14 cellular contexts compared by ENCODE assay signal in genomic region chr12:53255993-53256392, GRCh38. TPM values are rescaled to one million over a fixed set of nuclear protein-coding genes. Genes with fewer than 3 reads are reported as not detected.
DNase-seq lines count a peak whose midpoint lies in the region; ATAC-seq and TF ChIP-seq lines count a peak whose summit lies in the region.
"Had no signal": no experiment of that assay in that cellular context is flagged by ENCODE, and none has a peak within 500 bp of the region (broad histone marks: within the 10 kb centered on the region; RNA-seq: fewer than 3 reads in every experiment).

No MANE protein-coding gene starts in this region.

- H3K36me3 ChIP-seq in transverse colon, result peaks cover 0 to 9% (median 0%) of the 10 kb centered on the region in 4 donors

- H3K27ac ChIP-seq in transverse colon, result no peak overlapping the region
- H3K27ac ChIP-seq: C4-2B, WERI-Rb-1 had no signal

- POLR2A ChIA-PET in activated naive CD8-positive, alpha-beta T cell treated with anti-CD3 and anti-CD28 coated beads, Interleukin-2, amount 10 ng/mL, durations not matched to agents 7 days and 5 days (lab: Charles Lee), result interaction anchor here (1.1 to 1.5 kb wide), 2 partner anchors 12 to 56 kb away, joined by 4 to 6 read pairs; no protein-coding TSS in a partner anchor

- in situ Hi-C loops in GM13976 (cut with MboI; ENCODE audit: low sequenced_read_pairs, unreplicated experiment), result no loop called here
- in situ Hi-C loops in transverse colon (cut with MboI; ENCODE audit: low pct_ligation_motif_present in 1 of 4, low pct_unique_long_range_greater_than_20kb in 1 of 4, low sequenced_read_pairs in 3 of 4), result no loop called here

- peaks cover 12 to 23% of the 10 kb centered on the region in 2 donors for H3K36me3 Mint-ChIP-seq in CD14-positive monocyte
- H3K36me3 Mint-ChIP-seq in activated naive CD8-positive, alpha-beta T cell treated with anti-CD3 and anti-CD28 coated beads, Interleukin-2, amount 10 ng/mL, durations not matched to agents 7 days and 5 days, result peaks cover 6% of the 10 kb centered on the region

- DNase-seq in CD14-positive monocyte (ENCODE audit: low spot score) (no peak), GM13976 (ENCODE audit: low spot score) (peak; percentile 58), NOMO-1 treated with dmso at 0.1 percent for 144 hours (lab: John Stamatoyannopoulos, UW; ENCODE audit: unreplicated experiment) (peak; percentile 91), HCEC 1CT (no peak), transverse colon (no peak)
- no peak for DNase-seq in activated naive CD8-positive, alpha-beta T cell treated with anti-CD3 and anti-CD28 coated beads, Interleukin-2, amount 10 ng/mL, durations not matched to agents 7 days and 5 days
- DNase-seq in central memory CD4-positive, alpha-beta T cell, result no peak
- DNase-seq: kidney glomerular epithelial cell; retina; stimulated activated CD4-positive, alpha-beta T cell treated with anti-CD3 and anti-CD28 coated beads, Interleukin-2, amount 100 ng/mL, for 48 hours; stimulated activated naive CD4-positive, alpha-beta T cell treated with Interleukin-2 at 50 U/mL for 16 hours; WERI-Rb-1 had no signal

- no peaks in the 10 kb centered on the region for H3K9me3 ChIP-seq in transverse colon

- H3K4me1 ChIP-seq in transverse colon, result peaks cover 11 to 22% (median 18%) of the 10 kb centered on the region in 4 donors

- peak overlapping the region in 4 of 7 donors; percentile 21 to 85 (median 70) for H3K27ac Mint-ChIP-seq in CD14-positive monocyte
- peak overlapping the region; percentile 28 for H3K27ac Mint-ChIP-seq in activated naive CD8-positive, alpha-beta T cell treated with anti-CD3 and anti-CD28 coated beads, Interleukin-2, amount 10 ng/mL, durations not matched to agents 7 days and 5 days

- no peaks in the 10 kb centered on the region for H3K9me3 Mint-ChIP-seq in CD14-positive monocyte
- H3K9me3 Mint-ChIP-seq in activated naive CD8-positive, alpha-beta T cell treated with anti-CD3 and anti-CD28 coated beads, Interleukin-2, amount 10 ng/mL, durations not matched to agents 7 days and 5 days, result no peaks in the 10 kb centered on the region

- H3K4me3 Mint-ChIP-seq in CD14-positive monocyte, result no peak overlapping the region
- no peak overlapping the region for H3K4me3 Mint-ChIP-seq in activated naive CD8-positive, alpha-beta T cell treated with anti-CD3 and anti-CD28 coated beads, Interleukin-2, amount 10 ng/mL, durations not matched to agents 7 days and 5 days

- no peak overlapping the region for H3K4me3 ChIP-seq in transverse colon

- H3K27me3 ChIP-seq in transverse colon, result no peaks in the 10 kb centered on the region

- intact Hi-C loops in CD14-positive monocyte (cut with micrococcal nuclease), result no loop called here
- intact Hi-C loops in transverse colon (cut with DNase I; ENCODE audit: low total_unique reads), result no loop called here

- TF ChIP-seq CTCF in CD14-positive monocyte (IDR thresholded peaks at IDR 0.05) (no peak), GM13976 (IDR thresholded peaks at IDR 0.05; ENCODE audit: borderline replicate concordance, control extremely low read depth, extremely low read depth, insufficient read depth, missing control alignments) (no peak), transverse colon (IDR thresholded peaks at IDR 0.05) (no peak)

- TF ChIP-seq POLR2A in transverse colon (IDR thresholded peaks at IDR 0.05), result no peak

- no peak for ATAC-seq in activated naive CD8-positive, alpha-beta T cell treated with anti-CD3 and anti-CD28 coated beads, Interleukin-2, amount 10 ng/mL, durations not matched to agents 7 days and 5 days (ENCODE audit: low read depth)
- ATAC-seq in GM21717 (IDR thresholded peaks at IDR 0.05; ENCODE audit: unreplicated experiment), result no peak

- WGBS in transverse colon (ENCODE audit: low coverage in 1 of 2), 2 donors, result 64 to 74% methylated on average over 2 to 3 of the region's 3 CpGs

- peaks cover 40% of the 10 kb centered on the region for H3K4me1 Mint-ChIP-seq in CD14-positive monocyte
- peaks cover 41% of the 10 kb centered on the region for H3K4me1 Mint-ChIP-seq in activated naive CD8-positive, alpha-beta T cell treated with anti-CD3 and anti-CD28 coated beads, Interleukin-2, amount 10 ng/mL, durations not matched to agents 7 days and 5 days

- TF ChIP-seq EP300 in transverse colon (IDR thresholded peaks at IDR 0.05; ENCODE audit: low read depth), result no peak

- H3K27me3 Mint-ChIP-seq in CD14-positive monocyte (ENCODE audit: low read depth in 3 of 3), result no peaks in the 10 kb centered on the region
- H3K27me3 Mint-ChIP-seq in activated naive CD8-positive, alpha-beta T cell treated with anti-CD3 and anti-CD28 coated beads, Interleukin-2, amount 10 ng/mL, durations not matched to agents 7 days and 5 days, result no peaks in the 10 kb centered on the region

RNA-seq across cellular contexts. Expression of gene ESPL1, which starts 12.1 kb away (rescaled TPM):
- polyA plus RNA-seq in CD14-positive monocyte, result not detected
- total RNA-seq in activated naive CD8-positive, alpha-beta T cell treated with anti-CD3 and anti-CD28 coated beads, Interleukin-2, amount 10 ng/mL, durations not matched to agents 7 days and 5 days, result 10 to 100 TPM; 90.5 to 91.0 TPM
- 10 to 100 TPM in 3 of 4 donors, 1 to 10 TPM in 1; 6.5 to 31.8 (median 18.8) TPM for total RNA-seq in transverse colon

RNA-seq across cellular contexts. Expression of gene RARG, which starts 24.0 kb away (rescaled TPM):
- polyA plus RNA-seq in CD14-positive monocyte, result 1 to 10 TPM; 1.8 to 2.3 TPM
- total RNA-seq in activated naive CD8-positive, alpha-beta T cell treated with anti-CD3 and anti-CD28 coated beads, Interleukin-2, amount 10 ng/mL, durations not matched to agents 7 days and 5 days, result 10 to 100 TPM; 38.1 to 40.3 TPM
- total RNA-seq in transverse colon, result 10 to 100 TPM in 1 of 4 donors, 1 to 10 TPM in 2, not detected in 1; 2.6 to 15.4 (median 7.6) TPM

RNA-seq across cellular contexts. Expression of gene PFDN5, which starts 39.3 kb away (rescaled TPM):
- 1,000 to 10,000 TPM; 1,474 to 1,751 TPM for polyA plus RNA-seq in CD14-positive monocyte
- 100 to 1,000 TPM; 388 to 425 TPM for total RNA-seq in activated naive CD8-positive, alpha-beta T cell treated with anti-CD3 and anti-CD28 coated beads, Interleukin-2, amount 10 ng/mL, durations not matched to agents 7 days and 5 days
- 100 to 1,000 TPM; 244 to 451 (median 381) TPM for total RNA-seq in transverse colon

RNA-seq across cellular contexts. Expression of gene MYG1, which starts 43.5 kb away (rescaled TPM):
- 10 to 100 TPM; 55.7 to 64.3 TPM for polyA plus RNA-seq in CD14-positive monocyte
- 10 to 100 TPM; 44.8 to 51.2 TPM for total RNA-seq in activated naive CD8-positive, alpha-beta T cell treated with anti-CD3 and anti-CD28 coated beads, Interleukin-2, amount 10 ng/mL, durations not matched to agents 7 days and 5 days
- 10 to 100 TPM; 12.7 to 37.0 (median 24.3) TPM for total RNA-seq in transverse colon

RNA-seq across cellular contexts. Expression of gene ITGB7, which starts 48.9 kb away (rescaled TPM):
- polyA plus RNA-seq in CD14-positive monocyte, result 10 to 100 TPM; 28.4 to 33.1 TPM
- 100 to 1,000 TPM; 415 to 420 TPM for total RNA-seq in activated naive CD8-positive, alpha-beta T cell treated with anti-CD3 and anti-CD28 coated beads, Interleukin-2, amount 10 ng/mL, durations not matched to agents 7 days and 5 days
- total RNA-seq in transverse colon, result 1 to 10 TPM in 3 of 4 donors, under 1 TPM in 1; 0.60 to 8.3 (median 2.9) TPM

Comparison
In these comparisons a context has a peak if more than half of its experiments do, and no peak if none do; other contexts are left out.
1. DNase-seq: peak in GM13976 (single experiment) and NOMO-1 treated with dmso at 0.1 percent for 144 hours (single experiment); none in CD14-positive monocyte (single experiment), activated naive CD8-positive, alpha-beta T cell treated with anti-CD3 and anti-CD28 coated beads, Interleukin-2, amount 10 ng/mL, durations not matched to agents 7 days and 5 days (single experiment), HCEC 1CT (single experiment), central memory CD4-positive, alpha-beta T cell (single experiment) and transverse colon (single experiment).